In the genomic region with DNA sequence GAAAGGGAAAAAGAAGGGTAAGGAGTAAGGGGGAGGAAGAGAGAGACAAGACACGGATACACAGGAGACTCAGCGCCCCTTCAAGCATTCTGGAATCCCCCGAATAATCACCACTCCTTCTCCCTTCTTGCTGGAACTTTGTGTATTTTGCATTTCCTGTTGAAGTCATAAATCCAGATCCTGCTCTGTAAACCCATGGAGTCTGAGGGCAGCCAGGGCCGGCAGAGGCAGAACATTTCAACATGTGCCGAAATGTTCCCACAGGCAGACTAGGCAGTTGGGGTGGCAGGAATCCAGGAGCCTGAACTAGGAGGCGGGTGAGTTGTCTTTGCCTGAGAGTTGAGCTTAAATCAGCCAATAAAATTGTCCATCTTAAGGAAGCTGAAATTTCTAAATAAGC, we compare ENCODE assay signal across 10 cellular contexts.
DNase-seq lines count a peak whose midpoint lies in the region; ATAC-seq, FAIRE-seq and TF ChIP-seq lines count a peak whose summit lies in the region.
"Had no signal": no experiment of that assay in that cellular context is flagged by ENCODE, and none has a peak within 500 bp of the region (broad histone marks: within the 10 kb centered on the region; RNA-seq: fewer than 3 reads in every experiment).

No MANE protein-coding gene starts in this region.

- H3K27ac ChIP-seq in smooth muscle cell (ENCODE audit: low read depth): peak overlapping the region; percentile 82

- H3K27me3 ChIP-seq in smooth muscle cell (ENCODE audit: low read depth): no peaks in the 10 kb centered on the region

- H3K4me2 ChIP-seq in smooth muscle cell: peak overlapping the region; percentile 63

- peaks cover 45 to 46% of the 10 kb centered on the region in 2 donors for H3K27me3 Mint-ChIP-seq in effector memory CD8-positive, alpha-beta T cell
- H3K27me3 Mint-ChIP-seq in activated CD4-positive, alpha-beta memory T cell treated with anti-CD3 and anti-CD28 coated beads for 36 hours: peaks cover 3% of the 10 kb centered on the region

- peaks cover 27% of the 10 kb centered on the region for H3F3A ChIP-seq in smooth muscle cell (ENCODE audit: low read depth)

- no peaks in the 10 kb centered on the region for H3K9me3 ChIP-seq in smooth muscle cell (replicated peaks; ENCODE audit: low read depth)

- no peak overlapping the region for H3K4me3 ChIP-seq in choroid plexus epithelial cell (ENCODE audit: low read depth, low read length)
- no peak overlapping the region for H3K4me3 ChIP-seq in smooth muscle cell

- POLR2A ChIA-PET in activated CD4-positive, alpha-beta memory T cell treated with anti-CD3 and anti-CD28 coated beads for 36 hours (lab: Charles Lee): no interaction called here

- H3K79me2 ChIP-seq in smooth muscle cell (ENCODE audit: low read depth): peaks cover 22% of the 10 kb centered on the region

- H3K36me3 ChIP-seq in smooth muscle cell (ENCODE audit: low read depth): no peaks in the 10 kb centered on the region

- CTCF ChIA-PET in activated CD4-positive, alpha-beta memory T cell treated with anti-CD3 and anti-CD28 coated beads for 36 hours (lab: Charles Lee): interaction anchor here (1.0 kb wide), 1 partner anchor 188 kb away, joined by 4 read pairs; no protein-coding TSS in a partner anchor

- TF ChIP-seq CTCF in choroid plexus epithelial cell (conservative IDR thresholded peaks at IDR 0.05; ENCODE audit: low read depth, low read length) (no peak), smooth muscle cell (IDR thresholded peaks at IDR 0.05; ENCODE audit: borderline replicate concordance, insufficient read depth, poor library complexity, severe bottlenecking) (no peak)

- H3K27ac Mint-ChIP-seq in effector memory CD8-positive, alpha-beta T cell: no peak overlapping the region
- no peak overlapping the region for H3K27ac Mint-ChIP-seq in activated CD4-positive, alpha-beta memory T cell treated with anti-CD3 and anti-CD28 coated beads for 36 hours

- peak; percentile 94 for ATAC-seq in left lobe of liver
- no peak for ATAC-seq in effector memory CD8-positive, alpha-beta T cell (replicated peaks)

- DNase-seq in GOT3 (lab: John Stamatoyannopoulos, UW) (peak; percentile 23), choroid plexus epithelial cell (ENCODE audit: low read depth) (peak; percentile 97), left lobe of liver (ENCODE audit: low spot score) (peak; percentile 73), smooth muscle cell (lab: John Stamatoyannopoulos, UW; ENCODE audit: unreplicated experiment) (peak; percentile 40), H54 (ENCODE audit: insufficient read length, low spot score) (no peak)
- DNase-seq in effector memory CD8-positive, alpha-beta T cell: no peak
- no peak for DNase-seq in activated T-cell treated with anti-CD3 and anti-CD28 coated beads, Interleukin-2, amount 50 U/mL, for 1 hour
- no peak for DNase-seq in activated CD4-positive, alpha-beta memory T cell treated with anti-CD3 and anti-CD28 coated beads for 36 hours
- DNase-seq: NCI-H1105 treated with DMSO at 0.1 percent for 48 hours; stimulated activated CD4-positive, alpha-beta T cell treated with anti-CD3 and anti-CD28 coated beads, Interleukin-2, amount 100 ng/mL, for 24 hours had no signal

- no peak overlapping the region for H3K4me3 Mint-ChIP-seq in effector memory CD8-positive, alpha-beta T cell
- H3K4me3 Mint-ChIP-seq in activated CD4-positive, alpha-beta memory T cell treated with anti-CD3 and anti-CD28 coated beads for 36 hours: no peak overlapping the region

- H3K4me1 Mint-ChIP-seq in effector memory CD8-positive, alpha-beta T cell (ENCODE audit: low read depth in 2 of 2): peaks cover 0 to 6% of the 10 kb centered on the region in 2 donors
- H3K4me1 Mint-ChIP-seq in activated CD4-positive, alpha-beta memory T cell treated with anti-CD3 and anti-CD28 coated beads for 36 hours (ENCODE audit: low read depth): peaks cover 10% of the 10 kb centered on the region

- no peak for FAIRE-seq in H54 (lab: Jason Lieb, UNC)

- H4K20me1 ChIP-seq in smooth muscle cell (ENCODE audit: low read depth): no peaks in the 10 kb centered on the region

- no peaks in the 10 kb centered on the region for H3K36me3 Mint-ChIP-seq in effector memory CD8-positive, alpha-beta T cell (ENCODE audit: insufficient read depth)
- H3K36me3 Mint-ChIP-seq in activated CD4-positive, alpha-beta memory T cell treated with anti-CD3 and anti-CD28 coated beads for 36 hours: no peaks in the 10 kb centered on the region

- intact Hi-C loops in activated CD4-positive, alpha-beta memory T cell treated with anti-CD3 and anti-CD28 coated beads for 36 hours (cut with micrococcal nuclease): no loop called here

- H3K9me3 Mint-ChIP-seq in effector memory CD8-positive, alpha-beta T cell: no peaks in the 10 kb centered on the region
- H3K9me3 Mint-ChIP-seq in activated CD4-positive, alpha-beta memory T cell treated with anti-CD3 and anti-CD28 coated beads for 36 hours: no peaks in the 10 kb centered on the region

- H3K9ac ChIP-seq in smooth muscle cell (ENCODE audit: low read depth): peak overlapping the region; percentile 11

- H2AFZ ChIP-seq in smooth muscle cell (ENCODE audit: low read depth): no peak overlapping the region

- peaks cover 5% of the 10 kb centered on the region for H3K4me1 ChIP-seq in smooth muscle cell (ENCODE audit: low read depth)

- WGBS in smooth muscle cell (ENCODE audit: low lambda C conversion rate): 17% methylated on average over 6 of the region's 6 CpGs

- no peak for TF ChIP-seq POLR2A in H54 (IDR thresholded peaks at IDR 0.05; ENCODE audit: low read depth, low read length)

Comparison
In these comparisons a context has a peak if more than half of its experiments do, and no peak if none do; other contexts are left out.
1. DNase-seq: peak in GOT3 (single experiment), choroid plexus epithelial cell (single experiment), left lobe of liver (single experiment) and smooth muscle cell (single experiment); none in effector memory CD8-positive, alpha-beta T cell (0 of 3), activated T-cell treated with anti-CD3 and anti-CD28 coated beads, Interleukin-2, amount 50 U/mL, for 1 hour (single experiment), H54 (single experiment) and activated CD4-positive, alpha-beta memory T cell treated with anti-CD3 and anti-CD28 coated beads for 36 hours (single experiment).